12 cellular contexts compared by ENCODE assay signal in genomic region chr6:13696226-13696625, GRCh38. TPM values are rescaled to one million over a fixed set of nuclear protein-coding genes. Genes with fewer than 3 reads are reported as not detected.
DNase-seq lines count a peak whose midpoint lies in the region; ATAC-seq and TF ChIP-seq lines count a peak whose summit lies in the region.
"Had no signal": no experiment of that assay in that cellular context is flagged by ENCODE, and none has a peak within 500 bp of the region (broad histone marks: within the 10 kb centered on the region; RNA-seq: fewer than 3 reads in every experiment).

No MANE protein-coding gene starts in this region.

- H3K27ac ChIP-seq in uterus: no peak overlapping the region

- no peaks in the 10 kb centered on the region for H3K36me3 ChIP-seq in uterus

- peak overlapping the region; percentile 83 for H3K27ac Mint-ChIP-seq in activated T-helper 17 cell treated with anti-CD3 and anti-CD28 coated beads, Interleukin-2, amount 50 U/mL, for 72 hours

- peaks cover 0 to 6% of the 10 kb centered on the region in 2 donors for H3K4me1 ChIP-seq in uterus

- no peaks in the 10 kb centered on the region for H3K27me3 Mint-ChIP-seq in activated T-helper 17 cell treated with anti-CD3 and anti-CD28 coated beads, Interleukin-2, amount 50 U/mL, for 72 hours
- H3K27me3 Mint-ChIP-seq: activated naive CD8-positive, alpha-beta T cell treated with anti-CD3 and anti-CD28 coated beads, Interleukin-2, amount 10 ng/mL, durations not matched to agents 7 days and 5 days had no signal

- no peaks in the 10 kb centered on the region for H3K9me3 ChIP-seq in uterus
- H3K9me3 ChIP-seq: mucosa of descending colon had no signal

- TF ChIP-seq CTCF in uterus (IDR thresholded peaks at IDR 0.05): no peak

- DNase-seq in AG08396 (ENCODE audit: low spot score): peak; percentile 57
- DNase-seq in GM04503 (ENCODE audit: low read depth): peak; percentile 84
- DNase-seq in iris pigment epithelial cell (ENCODE audit: low read depth): peak; percentile 77
- no peak for DNase-seq in uterus
- no peak for DNase-seq in globus pallidus (ENCODE audit: low spot score)
- DNase-seq: activated naive CD8-positive, alpha-beta T cell treated with anti-CD3 and anti-CD28 coated beads, Interleukin-2, amount 10 ng/mL, durations not matched to agents 7 days and 5 days; DMS153; mucosa of descending colon had no signal

- no peak for TF ChIP-seq POLR2A in uterus (IDR thresholded peaks at IDR 0.05)

- H3K4me3 Mint-ChIP-seq in activated T-helper 17 cell treated with anti-CD3 and anti-CD28 coated beads, Interleukin-2, amount 50 U/mL, for 72 hours: peak overlapping the region; percentile 64

- no peaks in the 10 kb centered on the region for H3K9me3 Mint-ChIP-seq in activated T-helper 17 cell treated with anti-CD3 and anti-CD28 coated beads, Interleukin-2, amount 50 U/mL, for 72 hours
- H3K9me3 Mint-ChIP-seq: activated naive CD8-positive, alpha-beta T cell treated with anti-CD3 and anti-CD28 coated beads, Interleukin-2, amount 10 ng/mL, durations not matched to agents 7 days and 5 days had no signal

- intact Hi-C loops in uterus (cut with DNase I; ENCODE audit: low total_unique reads): no loop called here

- H3K4me3 ChIP-seq in uterus: no peak overlapping the region
- H3K4me3 ChIP-seq: mucosa of descending colon, skin epidermis had no signal

- H3K4me1 Mint-ChIP-seq in activated T-helper 17 cell treated with anti-CD3 and anti-CD28 coated beads, Interleukin-2, amount 50 U/mL, for 72 hours: peaks cover 47% of the 10 kb centered on the region

- no peak for ATAC-seq in activated T-helper 17 cell treated with anti-CD3 and anti-CD28 coated beads, Interleukin-2, amount 50 U/mL, for 72 hours (replicated peaks)
- ATAC-seq in GM18870 (IDR thresholded peaks at IDR 0.05; ENCODE audit: unreplicated experiment): no peak
- no peak for ATAC-seq in HG02763 (IDR thresholded peaks at IDR 0.05; ENCODE audit: unreplicated experiment)
- ATAC-seq: mucosa of descending colon had no signal

- H3K36me3 Mint-ChIP-seq in activated T-helper 17 cell treated with anti-CD3 and anti-CD28 coated beads, Interleukin-2, amount 50 U/mL, for 72 hours (ENCODE audit: low read depth): peaks cover 76% of the 10 kb centered on the region

- no peaks in the 10 kb centered on the region for H3K27me3 ChIP-seq in uterus

RNA-seq across cellular contexts. Expression of gene RANBP9, which starts 15.4 kb away (rescaled TPM):
- total RNA-seq in activated T-helper 17 cell treated with anti-CD3 and anti-CD28 coated beads, Interleukin-2, amount 50 U/mL, for 72 hours: 10 to 100 TPM; 57.3 to 68.2 TPM
- total RNA-seq in uterus: 10 to 100 TPM; 22.6 to 49.0 (median 40.9) TPM

Comparison
In these comparisons a context has a peak if more than half of its experiments do, and no peak if none do; other contexts are left out.
1. DNase-seq: peak in AG08396 (single experiment), GM04503 (single experiment) and iris pigment epithelial cell (single experiment); none in uterus (0 of 2) and globus pallidus (single experiment).